ENCODE assay signal across 22 cellular contexts in the genomic region with DNA sequence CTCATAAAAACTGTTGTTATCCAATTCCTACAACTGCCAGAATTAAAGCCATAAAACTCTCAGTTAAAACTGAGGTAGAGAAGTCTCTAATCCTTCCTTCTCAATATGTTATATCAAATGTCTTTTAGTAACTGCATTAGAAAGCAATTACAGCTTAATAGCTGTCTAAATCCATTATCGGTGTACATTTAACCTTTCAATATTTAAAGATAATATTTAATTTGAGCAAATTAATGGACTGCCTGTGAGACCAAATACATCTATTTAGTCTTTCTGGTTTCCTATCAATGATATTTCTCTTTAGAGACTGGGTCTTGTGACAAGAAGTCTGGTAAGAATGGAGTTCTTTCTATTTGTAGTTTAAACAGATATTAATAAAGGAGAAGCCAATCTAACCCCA.
"Had no signal": no experiment of that assay in that cellular context is flagged by ENCODE, and none has a peak within 500 bp of the region (broad histone marks: within the 10 kb centered on the region; RNA-seq: fewer than 3 reads in every experiment).

No MANE protein-coding gene starts in this region.

- H3K4me3 ChIP-seq: PC-9, Peyer's patch, SJCRH30 had no signal

- H3K27ac ChIP-seq: HL-60, PC-9, Peyer's patch, SJCRH30 had no signal

- H3K9me3 ChIP-seq: Peyer's patch, SJCRH30 had no signal

- DNase-seq: KBM-7, NCI-H1092, NCI-H1436 treated with DMSO at 0.1 percent for 48 hours, NCI-H187, NCI-H2029, NCI-H2081 treated with DMSO at 0.1 percent for 48 hours, NCI-H2171, NCI-H226, NCI-H446, NCI-H510A, NCI-H524 treated with DMSO at 0.1 percent for 48 hours, NCI-H774, OCI-M1, PC-9, Peyer's patch, SHP77 treated with DMSO at 0.1 percent for 48 hours, SJCRH30, T-helper 1 cell, T-helper 17 cell had no signal

- H3K36me3 ChIP-seq: Peyer's patch, SJCRH30 had no signal

- FAIRE-seq: HTR-8/SVneo had no signal

- H3K27me3 ChIP-seq: Peyer's patch, SJCRH30 had no signal

- H2AFZ ChIP-seq: PC-9 had no signal

- H3K4me2 ChIP-seq: PC-9 had no signal

- H3K4me1 ChIP-seq: Peyer's patch had no signal

- ATAC-seq: Right ventricle myocardium inferior, T-helper 17 cell had no signal
